Comparison of ENCODE assay signal across 11 cellular contexts in the genomic region with DNA sequence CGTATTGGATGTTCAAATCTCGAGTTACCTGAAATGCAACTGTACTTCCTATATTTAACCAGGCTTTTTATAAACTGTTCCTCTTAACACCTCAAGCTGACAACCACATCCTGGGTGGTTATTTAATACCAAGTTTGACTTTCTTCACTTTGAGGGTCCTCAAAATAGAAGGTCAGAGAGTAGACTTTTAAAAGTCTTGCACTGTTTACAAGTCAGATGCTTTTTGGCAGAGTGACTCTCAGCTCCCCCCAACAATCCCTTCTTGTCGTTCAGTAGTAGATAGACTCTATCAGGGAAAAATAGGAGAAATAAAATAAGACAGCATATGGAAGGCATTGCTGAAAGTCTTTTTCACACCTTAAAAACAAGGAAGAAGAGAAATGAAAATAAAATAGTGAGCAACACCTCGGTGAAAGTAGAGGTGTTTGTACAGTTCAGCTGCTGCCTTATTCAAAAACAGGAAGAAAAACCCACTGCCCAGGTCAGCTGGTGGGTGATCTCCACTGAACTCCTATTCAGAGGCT.
A peak's percentile ranks its signal among the peaks of the same experiment; 100 is the strongest.
DNase-seq lines count a peak whose midpoint lies in the region; ATAC-seq and TF ChIP-seq lines count a peak whose summit lies in the region.
"Had no signal": no experiment of that assay in that cellular context is flagged by ENCODE, and none has a peak within 500 bp of the region (broad histone marks: within the 10 kb centered on the region; RNA-seq: fewer than 3 reads in every experiment).

No MANE protein-coding gene starts in this region.

- no peaks in the 10 kb centered on the region for H3K27me3 Mint-ChIP-seq in memory B cell

- TF ChIP-seq CTCF in heart left ventricle (IDR thresholded peaks at IDR 0.05), result no peak

- TF ChIP-seq POLR2A in heart left ventricle (IDR thresholded peaks at IDR 0.05), result no peak

- ATAC-seq in GM18858 (IDR thresholded peaks at IDR 0.05; ENCODE audit: unreplicated experiment), result peak; percentile 70
- peak; percentile 77 for ATAC-seq in GM21515 (IDR thresholded peaks at IDR 0.05; ENCODE audit: unreplicated experiment)
- peak; percentile 81 for ATAC-seq in HG03354 (IDR thresholded peaks at IDR 0.05; ENCODE audit: poor library complexity, severe bottlenecking, unreplicated experiment)
- ATAC-seq in memory B cell (ENCODE audit: low read depth), result peak; percentile 81
- no peak for ATAC-seq in HG03025 (IDR thresholded peaks at IDR 0.05; ENCODE audit: low FRiP score, unreplicated experiment)
- ATAC-seq in heart left ventricle, result no peak

- H3K4me3 Mint-ChIP-seq in memory B cell, result peak overlapping the region; percentile 61

- peak overlapping the region in 1 of 12 donors; percentile 9 for H3K27ac ChIP-seq in heart left ventricle
- H3K27ac ChIP-seq: thoracic aorta had no signal

- H3K27me3 ChIP-seq in heart left ventricle, result no peaks in the 10 kb centered on the region

- no peaks in the 10 kb centered on the region for H3K36me3 Mint-ChIP-seq in memory B cell

- no peak for DNase-seq in memory B cell (ENCODE audit: low spot score in 2 of 2)
- no peak for DNase-seq in ACHN
- no peak for DNase-seq in activated naive CD4-positive, alpha-beta T cell treated with anti-CD3 and anti-CD28 coated beads, Interleukin-2, amount 50 U/mL, for 16 hours
- DNase-seq in heart left ventricle, result no peak
- DNase-seq: NCI-H1436 treated with DMSO at 0.1 percent for 48 hours, Right ventricle myocardium superior had no signal

- H3K4me3 ChIP-seq in heart left ventricle, result no peak overlapping the region
- H3K4me3 ChIP-seq: thoracic aorta had no signal

- peak overlapping the region; percentile 74 for H3K27ac Mint-ChIP-seq in memory B cell

- no peaks in the 10 kb centered on the region for H3K9me3 ChIP-seq in heart left ventricle
- H3K9me3 ChIP-seq: thoracic aorta had no signal

- H3K9me3 Mint-ChIP-seq in memory B cell, result peaks cover 5% of the 10 kb centered on the region

- peaks cover 33% of the 10 kb centered on the region for H3K4me1 Mint-ChIP-seq in memory B cell

- 51 to 59% (median 55%) methylated on average over 4 of the region's 4 CpGs for WGBS in heart left ventricle, 4 donors

- in situ Hi-C loops in ACHN (cut with HindIII; ENCODE audit: low pct_ligation_motif_present, low pct_unique_long_range_greater_than_20kb, low sequenced_read_pairs), result no loop called here

- H3K4me1 ChIP-seq in heart left ventricle, result peaks cover 0 to 3% (median 0%) of the 10 kb centered on the region in 12 donors

- intact Hi-C loops in heart left ventricle (cut with DNase I), result loop anchor here in 1 of 10 donors (10.0 kb wide), 1 partner anchor 105 kb away; no protein-coding TSS in a partner anchor

- no peaks in the 10 kb centered on the region for H3K36me3 ChIP-seq in heart left ventricle
- H3K36me3 ChIP-seq: thoracic aorta had no signal

Comparison
In these comparisons a context has a peak if more than half of its experiments do, and no peak if none do; other contexts are left out.
1. ATAC-seq: peak in GM18858 (single experiment), GM21515 (single experiment), HG03354 (single experiment) and memory B cell (single experiment); none in HG03025 (single experiment) and heart left ventricle (0 of 4).